In the genomic region with DNA sequence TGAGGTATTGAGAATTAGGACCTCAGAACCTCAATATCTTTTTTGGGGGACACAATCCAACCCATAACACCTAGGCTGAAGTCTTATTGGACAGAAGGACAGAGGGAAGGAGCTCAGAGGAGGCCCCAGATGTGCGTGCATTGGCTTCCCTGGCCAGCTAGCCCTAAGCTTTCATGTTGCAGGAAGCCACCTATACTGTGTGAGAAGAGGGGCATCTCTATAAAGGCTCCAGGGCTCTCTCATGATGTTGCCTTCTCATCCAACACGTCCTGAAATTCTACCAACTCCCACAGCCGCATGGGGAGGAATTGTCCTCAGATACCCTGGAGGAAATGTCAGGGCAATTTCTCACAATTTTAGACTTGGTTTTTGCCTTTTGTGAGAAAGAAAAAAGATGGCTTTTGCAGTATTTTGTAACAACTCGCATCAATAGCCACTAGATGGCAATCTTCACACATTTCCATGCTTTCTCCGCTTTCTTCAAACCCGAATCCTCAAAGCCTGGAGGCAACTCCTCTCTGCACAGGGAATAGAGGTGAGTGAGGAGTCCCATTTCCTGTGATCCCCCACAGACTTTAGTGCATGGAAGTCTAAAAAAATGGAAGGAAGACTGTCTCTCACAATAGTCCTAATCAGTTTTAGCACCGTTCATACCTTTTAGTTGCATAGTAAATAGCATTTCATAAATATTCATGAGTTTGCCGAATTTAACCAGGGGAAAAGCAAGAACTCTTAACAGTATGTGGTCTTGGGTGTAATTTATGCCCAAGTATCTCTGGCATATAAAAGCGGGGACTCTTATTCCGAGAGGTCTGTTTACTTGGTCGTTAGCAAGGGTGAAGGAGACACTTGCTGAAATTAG, we compare ENCODE assay signal across 9 cellular contexts. TPM values are rescaled to one million over a fixed set of nuclear protein-coding genes. Genes with fewer than 3 reads are reported as not detected.
DNase-seq lines count a peak whose midpoint lies in the region; ATAC-seq, FAIRE-seq and TF ChIP-seq lines count a peak whose summit lies in the region.
"Had no signal": no experiment of that assay in that cellular context is flagged by ENCODE, and none has a peak within 500 bp of the region (broad histone marks: within the 10 kb centered on the region; RNA-seq: fewer than 3 reads in every experiment).

No MANE protein-coding gene starts in this region.

- H3K4me1 ChIP-seq in keratinocyte (ENCODE audit: control insufficient read depth, extremely low read depth, insufficient read depth, low read length) (no peaks in the 10 kb centered on the region), transverse colon (peaks cover 0 to 23% (median 4%) of the 10 kb centered on the region in 4 donors)

- H3K9ac ChIP-seq in keratinocyte (ENCODE audit: control insufficient read depth, extremely low read depth, insufficient read depth, low read length) = no peak overlapping the region

- no peak overlapping the region for H3K27ac ChIP-seq in keratinocyte (ENCODE audit: control insufficient read depth, insufficient read depth, low read length)
- H3K27ac ChIP-seq in transverse colon = no peak overlapping the region
- H3K27ac ChIP-seq: epithelial cell of prostate had no signal

- WGBS in transverse colon (ENCODE audit: low coverage in 1 of 2), 2 donors = 21 to 26% methylated on average over 8 to 11 of the region's 11 CpGs

- TF ChIP-seq CTCF in GM10266 (IDR thresholded peaks at IDR 0.05; ENCODE audit: control insufficient read depth, insufficient read depth, low read depth, missing control alignments) = peak; percentile 56
- peak; percentile 47 to 65 (median 58) for TF ChIP-seq CTCF in keratinocyte (optimal IDR thresholded peaks at IDR 0.05 in 1 of 3, IDR thresholded peaks at IDR 0.05 in 1 of 3, conservative IDR thresholded peaks at IDR 0.05 in 1 of 3; ENCODE audit: extremely low read depth in 1 of 3, insufficient read depth in 2 of 3, low read length in 3 of 3)
- peak; percentile 53 to 67 (median 65) for TF ChIP-seq CTCF in transverse colon (IDR thresholded peaks at IDR 0.05)

- DNase-seq in ACHN (peak; percentile 43), GM10266 (ENCODE audit: extremely low spot score) (peak; percentile 47), NCI-H510A treated with DMSO at 0.1 percent for 48 hours (lab: John Stamatoyannopoulos, UW) (peak; percentile 44), T47D (ENCODE audit: low read depth in 1 of 2, low spot score in 1 of 2) (peak; percentile 39 to 66), keratinocyte (ENCODE audit: low read depth, low spot score) (no peak), transverse colon (no peak)

- dilution Hi-C loops in keratinocyte (cut with MboI; ENCODE audit: extremely low pct_ligation_motif_present, low sequenced_read_pairs) = no loop called here

- in situ Hi-C loops in ACHN (cut with HindIII; ENCODE audit: low pct_ligation_motif_present, low pct_unique_long_range_greater_than_20kb, low sequenced_read_pairs) (no loop called here), T47D (cut with HindIII; ENCODE audit: low pct_unique_long_range_greater_than_20kb, low sequenced_read_pairs) (no loop called here), transverse colon (cut with MboI; ENCODE audit: low pct_ligation_motif_present in 1 of 4, low pct_unique_long_range_greater_than_20kb in 1 of 4, low sequenced_read_pairs in 3 of 4) (loop anchor here in 2 of 4 donors (25.0 kb wide), 1 partner anchor 110 kb away; no protein-coding TSS in a partner anchor)

- H3K9me1 ChIP-seq in keratinocyte (ENCODE audit: control insufficient read depth, extremely low read depth, insufficient read depth, low read length) = no peaks in the 10 kb centered on the region

- no peak for TF ChIP-seq EP300 in transverse colon (IDR thresholded peaks at IDR 0.05; ENCODE audit: low read depth)

- intact Hi-C loops in transverse colon (cut with DNase I; ENCODE audit: low total_unique reads) = loop anchor here (5.0 kb wide), 1 partner anchor 415 kb away; no protein-coding TSS in a partner anchor

- no peaks in the 10 kb centered on the region for H3K36me3 ChIP-seq in keratinocyte (ENCODE audit: control insufficient read depth in 2 of 2, extremely low read depth in 1 of 2, insufficient read depth in 2 of 2, low read length in 2 of 2)
- no peaks in the 10 kb centered on the region for H3K36me3 ChIP-seq in transverse colon

- no peaks in the 10 kb centered on the region for H4K20me1 ChIP-seq in keratinocyte (ENCODE audit: control insufficient read depth, extremely low read depth, insufficient read depth, low read length)

- no peaks in the 10 kb centered on the region for H3K27me3 ChIP-seq in keratinocyte (ENCODE audit: control insufficient read depth, extremely low read depth, insufficient read depth, low read length)
- H3K27me3 ChIP-seq in transverse colon = no peaks in the 10 kb centered on the region

- H3K4me3 ChIP-seq in keratinocyte (ENCODE audit: control insufficient read depth in 2 of 3, extremely low read depth in 1 of 3, insufficient read depth in 2 of 3, low read depth in 1 of 3, low read length in 3 of 3) (no peak overlapping the region), transverse colon (peak overlapping the region in 1 of 4 donors; percentile 15)

- peak overlapping the region; percentile 19 for H3K4me2 ChIP-seq in keratinocyte (ENCODE audit: control insufficient read depth, extremely low read depth, insufficient read depth, low read depth, low read length)

- H3K79me2 ChIP-seq in keratinocyte (ENCODE audit: control insufficient read depth, insufficient read depth, low read length) = no peaks in the 10 kb centered on the region

- H3K9me3 ChIP-seq in keratinocyte (ENCODE audit: control insufficient read depth, low read depth, low read length) (no peaks in the 10 kb centered on the region), transverse colon (no peaks in the 10 kb centered on the region)

- FAIRE-seq in keratinocyte (lab: Jason Lieb, UNC) = peak; percentile 66

- no peak overlapping the region for H2AFZ ChIP-seq in keratinocyte (ENCODE audit: control insufficient read depth, low read length)

- no peak for TF ChIP-seq POLR2A in transverse colon (IDR thresholded peaks at IDR 0.05)

- ATAC-seq in HG03175 (IDR thresholded peaks at IDR 0.05; ENCODE audit: unreplicated experiment) = peak; percentile 58
- no peak for ATAC-seq in HG03196 (IDR thresholded peaks at IDR 0.05; ENCODE audit: unreplicated experiment)

RNA-seq across cellular contexts. Expression of gene PPP3R2, which starts 7.4 kb away (rescaled TPM):
- polyA plus RNA-seq in keratinocyte = not detected in 3 replicates
- polyA plus RNA-seq in keratinocyte (2011; ENCODE audit: low read depth) = not detected
- not detected in 2 replicates for polyA plus RNA-seq in keratinocyte (2011; cell fraction: cytosol; rRNA removed)
- not detected in 2 replicates for polyA plus RNA-seq in keratinocyte (2011; cell fraction: nucleus; rRNA removed)
- not detected in 2 replicates for polyA plus RNA-seq in keratinocyte (2012; ENCODE audit: low replicate concordance)
- polyA minus RNA-seq in keratinocyte = not detected in 3 replicates
- polyA minus RNA-seq in keratinocyte (2011; cell fraction: cytosol; rRNA and poly(A)+ RNA removed) = not detected
- not detected in 2 replicates for polyA minus RNA-seq in keratinocyte (2011; cell fraction: nucleus; rRNA and poly(A)+ RNA removed)
- total RNA-seq in transverse colon = not detected

Comparison
In these comparisons a context has a peak if more than half of its experiments do, and no peak if none do; other contexts are left out.
1. DNase-seq: peak in ACHN (single experiment), GM10266 (single experiment), NCI-H510A treated with DMSO at 0.1 percent for 48 hours (single experiment) and T47D (2 of 2); none in keratinocyte (single experiment) and transverse colon (single experiment).
2. Peak in every context shown above with its lines, with median percentiles within 50 percentile points of each other: CTCF ChIP-seq.